ENCODE assay signal across 14 cellular contexts in genomic region chr9:274101-274500, GRCh38. TPM values are rescaled to one million over a fixed set of nuclear protein-coding genes. Genes with fewer than 3 reads are reported as not detected.
A peak's percentile ranks its signal among the peaks of the same experiment; 100 is the strongest.
DNase-seq lines count a peak whose midpoint lies in the region; ATAC-seq and TF ChIP-seq lines count a peak whose summit lies in the region.
"Had no signal": no experiment of that assay in that cellular context is flagged by ENCODE, and none has a peak within 500 bp of the region (broad histone marks: within the 10 kb centered on the region; RNA-seq: fewer than 3 reads in every experiment).

No MANE protein-coding gene starts in this region.

- peaks cover 0 to 25% (median 3%) of the 10 kb centered on the region in 4 donors for H3K4me1 ChIP-seq in Peyer's patch
- no peaks in the 10 kb centered on the region for H3K4me1 ChIP-seq in esophagus squamous epithelium
- peaks cover 20% of the 10 kb centered on the region for H3K4me1 ChIP-seq in upper lobe of right lung
- H3K4me1 ChIP-seq: pancreas had no signal

- peak overlapping the region; percentile 26 to 32 (median 28) for H3K4me3 ChIP-seq in Peyer's patch
- peak overlapping the region in 3 of 4 donors; percentile 12 to 36 (median 26) for H3K4me3 ChIP-seq in esophagus squamous epithelium
- peak overlapping the region; percentile 45 for H3K4me3 ChIP-seq in upper lobe of right lung
- H3K4me3 ChIP-seq: GM23248, pancreas had no signal

- TF ChIP-seq CTCF in Peyer's patch (IDR thresholded peaks at IDR 0.05), result no peak
- TF ChIP-seq CTCF in esophagus squamous epithelium (IDR thresholded peaks at IDR 0.05), result no peak
- TF ChIP-seq CTCF in upper lobe of right lung (IDR thresholded peaks at IDR 0.05), result no peak

- peak overlapping the region; percentile 94 for H3K4me3 Mint-ChIP-seq in activated naive CD4-positive, alpha-beta T cell treated with anti-CD3 and anti-CD28 coated beads for 36 hours

- H3K27me3 Mint-ChIP-seq in activated naive CD4-positive, alpha-beta T cell treated with anti-CD3 and anti-CD28 coated beads for 36 hours (ENCODE audit: low read depth), result no peaks in the 10 kb centered on the region

- H3K27me3 ChIP-seq in Peyer's patch, result no peaks in the 10 kb centered on the region
- H3K27me3 ChIP-seq in esophagus squamous epithelium, result no peaks in the 10 kb centered on the region
- no peaks in the 10 kb centered on the region for H3K27me3 ChIP-seq in upper lobe of right lung
- H3K27me3 ChIP-seq: pancreas had no signal

- CTCF ChIA-PET in activated naive CD4-positive, alpha-beta T cell treated with anti-CD3 and anti-CD28 coated beads for 36 hours (lab: Charles Lee), result no interaction called here

- intact Hi-C loops in activated naive CD4-positive, alpha-beta T cell treated with anti-CD3 and anti-CD28 coated beads for 36 hours (cut with micrococcal nuclease), result loop anchor here (5.0 kb wide), 1 partner anchor 243 kb away; no protein-coding TSS in a partner anchor
- intact Hi-C loops in esophagus squamous epithelium (cut with DNase I), result no loop called here
- intact Hi-C loops in upper lobe of right lung (cut with DNase I), result no loop called here
- intact Hi-C loops in Right ventricle myocardium inferior (cut with DNase I), result no loop called here

- peak overlapping the region; percentile 99 for H3K27ac Mint-ChIP-seq in activated naive CD4-positive, alpha-beta T cell treated with anti-CD3 and anti-CD28 coated beads for 36 hours

- H3K9me3 ChIP-seq in Peyer's patch, result no peaks in the 10 kb centered on the region
- no peaks in the 10 kb centered on the region for H3K9me3 ChIP-seq in esophagus squamous epithelium
- no peaks in the 10 kb centered on the region for H3K9me3 ChIP-seq in upper lobe of right lung
- H3K9me3 ChIP-seq: pancreas had no signal

- no peak for ATAC-seq in upper lobe of right lung
- no peak for ATAC-seq in HG03439 (IDR thresholded peaks at IDR 0.05; ENCODE audit: unreplicated experiment)
- no peak for ATAC-seq in Right ventricle myocardium inferior
- ATAC-seq: pancreas had no signal

- H3K36me3 ChIP-seq in Peyer's patch, result no peaks in the 10 kb centered on the region
- H3K36me3 ChIP-seq in esophagus squamous epithelium, result peaks cover 0 to 8% (median 0%) of the 10 kb centered on the region in 3 donors
- no peaks in the 10 kb centered on the region for H3K36me3 ChIP-seq in upper lobe of right lung
- H3K36me3 ChIP-seq: pancreas had no signal

- no peaks in the 10 kb centered on the region for H3K9me3 Mint-ChIP-seq in activated naive CD4-positive, alpha-beta T cell treated with anti-CD3 and anti-CD28 coated beads for 36 hours

- H3K27ac ChIP-seq in Peyer's patch (peak overlapping the region; percentile 64 to 79 (median 74)), esophagus squamous epithelium (peak overlapping the region in 2 of 4 donors; percentile 19 to 60), upper lobe of right lung (peak overlapping the region; percentile 81)
- H3K27ac ChIP-seq: dorsolateral prefrontal cortex, GM23248, pancreas had no signal

- DNase-seq in activated naive CD4-positive, alpha-beta T cell treated with anti-CD3 and anti-CD28 coated beads for 36 hours, result no peak
- DNase-seq in activated naive CD4-positive, alpha-beta T cell (lab: John Stamatoyannopoulos, UW), result no peak
- no peak for DNase-seq in Peyer's patch
- no peak for DNase-seq in esophagus squamous epithelium (lab: John Stamatoyannopoulos, UW)
- DNase-seq in upper lobe of right lung, result no peak
- no peak for DNase-seq in Right ventricle myocardium inferior (ENCODE audit: missing footprints)
- DNase-seq in HT-29 (ENCODE audit: low spot score), result no peak
- DNase-seq: DMS53; dorsolateral prefrontal cortex; GM23248; NCI-H226; pancreas; stimulated activated CD4-positive, alpha-beta T cell treated with anti-CD3 and anti-CD28 coated beads, Interleukin-12 subunit alpha, Interleukin-12 subunit beta, amount 100 ng/mL, for 4 hours had no signal

- peaks cover 41% of the 10 kb centered on the region for H3K4me1 Mint-ChIP-seq in activated naive CD4-positive, alpha-beta T cell treated with anti-CD3 and anti-CD28 coated beads for 36 hours (ENCODE audit: low read depth)

- TF ChIP-seq POLR2A in Peyer's patch (IDR thresholded peaks at IDR 0.05) (no peak), esophagus squamous epithelium (IDR thresholded peaks at IDR 0.05) (no peak)

- peaks cover 28% of the 10 kb centered on the region for H3K36me3 Mint-ChIP-seq in activated naive CD4-positive, alpha-beta T cell treated with anti-CD3 and anti-CD28 coated beads for 36 hours (ENCODE audit: low read depth)

- WGBS in esophagus squamous epithelium, 2 donors, result 67% methylated on average over 5 of the region's 5 CpGs

RNA-seq across cellular contexts. Expression of gene DOCK8, which starts 59.4 kb away (rescaled TPM):
- total RNA-seq in activated naive CD4-positive, alpha-beta T cell treated with anti-CD3 and anti-CD28 coated beads for 36 hours, result 100 to 1,000 TPM; 110 to 114 TPM
- total RNA-seq in Peyer's patch (100 to 1,000 TPM in 1 of 4 donors, 10 to 100 TPM in 3; 14.4 to 119 (median 19.9) TPM), esophagus squamous epithelium (10 to 100 TPM in 3 of 4 donors, 1 to 10 TPM in 1; 6.9 to 21.6 (median 15.2) TPM), upper lobe of right lung (83.4 TPM), Right ventricle myocardium inferior (6.1 TPM)
- total RNA-seq in HT-29 (2014; rRNA removed; shearing (Covaris generic)), result not detected in 2 replicates
- total RNA-seq: GM23248 had no signal
